In the genomic region with DNA sequence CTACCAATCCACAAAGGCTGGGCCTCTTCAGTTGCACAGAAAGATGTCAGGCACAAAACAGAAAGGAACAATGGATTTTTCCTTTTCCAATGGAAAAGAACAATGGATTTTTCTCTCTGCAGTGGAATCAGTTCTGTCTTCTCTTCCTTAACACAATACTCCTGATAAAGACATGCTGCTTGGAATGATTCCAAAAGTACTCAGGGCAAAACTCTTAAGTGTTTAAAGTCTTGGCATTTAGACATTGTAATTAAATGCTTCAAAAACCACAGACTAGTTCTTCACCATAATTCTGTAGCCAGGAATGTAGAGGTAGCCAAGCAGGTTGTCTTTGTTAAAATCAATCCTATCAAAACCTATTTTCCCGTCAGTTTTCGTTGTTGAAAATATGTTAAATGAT, we compare ENCODE assay signal across 14 cellular contexts. TPM values are rescaled to one million over a fixed set of nuclear protein-coding genes. Genes with fewer than 3 reads are reported as not detected.
A peak's percentile ranks its signal among the peaks of the same experiment; 100 is the strongest.
DNase-seq lines count a peak whose midpoint lies in the region; ATAC-seq, FAIRE-seq and TF ChIP-seq lines count a peak whose summit lies in the region.
"Had no signal": no experiment of that assay in that cellular context is flagged by ENCODE, and none has a peak within 500 bp of the region (broad histone marks: within the 10 kb centered on the region; RNA-seq: fewer than 3 reads in every experiment).

No MANE protein-coding gene starts in this region.

- peaks cover 4% of the 10 kb centered on the region for H3K79me2 ChIP-seq in astrocyte (ENCODE audit: insufficient read depth, low read length)

- H3K36me3 Mint-ChIP-seq in astrocyte (ENCODE audit: low read depth, unreplicated experiment), result peaks cover 9% of the 10 kb centered on the region
- peaks cover 33% of the 10 kb centered on the region for H3K36me3 Mint-ChIP-seq in activated T-helper 2 cell treated with anti-CD3 and anti-CD28 coated beads, Interferon-gamma antibody, Interleukin-2, Interleukin-4, amounts not matched to agents 10 μg/mL and 5 μg/mL and 100 μg/mL, durations not matched to agents 14 hours and 24 hours and 36 hours (ENCODE audit: low read depth)

- H3K27me3 ChIP-seq in astrocyte (ENCODE audit: insufficient read depth, low read length), result no peaks in the 10 kb centered on the region

- H2AFZ ChIP-seq in astrocyte (ENCODE audit: low read depth, low read length), result no peak overlapping the region

- intact Hi-C loops in kidney (cut with DNase I), result no loop called here
- intact Hi-C loops in activated T-helper 2 cell treated with anti-CD3 and anti-CD28 coated beads, Interferon-gamma antibody, Interleukin-2, Interleukin-4, amounts not matched to agents 10 μg/mL and 5 μg/mL and 100 μg/mL, durations not matched to agents 14 hours and 24 hours and 36 hours (cut with micrococcal nuclease), result no loop called here

- DNase-seq in A172 (ENCODE audit: low spot score), result peak; percentile 36
- peak; percentile 52 for DNase-seq in HT-29 (ENCODE audit: low spot score)
- DNase-seq in astrocyte (ENCODE audit: low read depth), result peak; percentile 84
- DNase-seq in kidney, result no peak
- no peak for DNase-seq in T-helper 9 cell
- no peak for DNase-seq in activated T-helper 2 cell treated with anti-CD3 and anti-CD28 coated beads, Interferon-gamma antibody, Interleukin-2, Interleukin-4, amounts not matched to agents 10 μg/mL and 5 μg/mL and 100 μg/mL, durations not matched to agents 14 hours and 24 hours and 36 hours (ENCODE audit: low spot score)
- DNase-seq: C1 segment of cervical spinal cord; NK-92 treated with Interleukin-12 subunit alpha and Interleukin-12 subunit beta, amount 100 ng/mL, for 24 hours; posterior cingulate gyrus had no signal

- no peak overlapping the region for H3K27ac ChIP-seq in astrocyte (ENCODE audit: low read depth, low read length)
- H3K27ac ChIP-seq in kidney (ENCODE audit: low read depth in 2 of 2, low read length in 2 of 2), result peak overlapping the region; percentile 19 to 57

- H3K4me1 Mint-ChIP-seq in astrocyte (ENCODE audit: low read depth, unreplicated experiment), result peaks cover 31% of the 10 kb centered on the region
- peaks cover 32% of the 10 kb centered on the region for H3K4me1 Mint-ChIP-seq in activated T-helper 2 cell treated with anti-CD3 and anti-CD28 coated beads, Interferon-gamma antibody, Interleukin-2, Interleukin-4, amounts not matched to agents 10 μg/mL and 5 μg/mL and 100 μg/mL, durations not matched to agents 14 hours and 24 hours and 36 hours (ENCODE audit: low read depth)

- no peaks in the 10 kb centered on the region for H3K27me3 Mint-ChIP-seq in astrocyte (ENCODE audit: low read depth, unreplicated experiment)
- H3K27me3 Mint-ChIP-seq in activated T-helper 2 cell treated with anti-CD3 and anti-CD28 coated beads, Interferon-gamma antibody, Interleukin-2, Interleukin-4, amounts not matched to agents 10 μg/mL and 5 μg/mL and 100 μg/mL, durations not matched to agents 14 hours and 24 hours and 36 hours (ENCODE audit: low read depth), result no peaks in the 10 kb centered on the region
- H3K27me3 Mint-ChIP-seq: dendritic cell treated with granulocyte-macrophage colony-stimulating factor and Interleukin-4, amounts not matched to agents 40 ng/mL and 50 ng/mL, for 4 days had no signal

- H3K27ac Mint-ChIP-seq in astrocyte (ENCODE audit: unreplicated experiment), result peak overlapping the region; percentile 74
- H3K27ac Mint-ChIP-seq in activated T-helper 2 cell treated with anti-CD3 and anti-CD28 coated beads, Interferon-gamma antibody, Interleukin-2, Interleukin-4, amounts not matched to agents 10 μg/mL and 5 μg/mL and 100 μg/mL, durations not matched to agents 14 hours and 24 hours and 36 hours, result no peak overlapping the region

- H3K4me3 ChIP-seq in astrocyte (ENCODE audit: insufficient read depth, low read depth, low read length) (no peak overlapping the region), kidney (ENCODE audit: low read length in 2 of 2) (no peak overlapping the region)

- H3K9me3 ChIP-seq in astrocyte (ENCODE audit: insufficient read depth, low read depth, low read length), result no peaks in the 10 kb centered on the region
- H3K9me3 ChIP-seq in kidney (ENCODE audit: control insufficient read depth in 1 of 2, low read length in 2 of 2), result no peaks in the 10 kb centered on the region

- H3K9ac ChIP-seq in astrocyte (ENCODE audit: low read length) (no peak overlapping the region), kidney (ENCODE audit: low read length in 2 of 2) (peak overlapping the region in 1 of 2 donors; percentile 34)

- no peak overlapping the region for H3K4me3 Mint-ChIP-seq in astrocyte (ENCODE audit: unreplicated experiment)
- H3K4me3 Mint-ChIP-seq in activated T-helper 2 cell treated with anti-CD3 and anti-CD28 coated beads, Interferon-gamma antibody, Interleukin-2, Interleukin-4, amounts not matched to agents 10 μg/mL and 5 μg/mL and 100 μg/mL, durations not matched to agents 14 hours and 24 hours and 36 hours (ENCODE audit: low read depth), result no peak overlapping the region
- H3K4me3 Mint-ChIP-seq: dendritic cell treated with granulocyte-macrophage colony-stimulating factor and Interleukin-4, amounts not matched to agents 40 ng/mL and 50 ng/mL, for 4 days had no signal

- H3K36me3 ChIP-seq in astrocyte (ENCODE audit: insufficient read depth, low read length) (peaks cover 12% of the 10 kb centered on the region), kidney (ENCODE audit: control insufficient read depth in 1 of 2, insufficient read depth in 2 of 2, low read length in 2 of 2) (peaks cover 3 to 4% of the 10 kb centered on the region in 2 donors)

- H4K20me1 ChIP-seq in astrocyte (ENCODE audit: insufficient read depth, low read length), result peaks cover 5% of the 10 kb centered on the region

- H3K9me3 Mint-ChIP-seq in astrocyte (ENCODE audit: unreplicated experiment), result no peaks in the 10 kb centered on the region
- H3K9me3 Mint-ChIP-seq in activated T-helper 2 cell treated with anti-CD3 and anti-CD28 coated beads, Interferon-gamma antibody, Interleukin-2, Interleukin-4, amounts not matched to agents 10 μg/mL and 5 μg/mL and 100 μg/mL, durations not matched to agents 14 hours and 24 hours and 36 hours, result no peaks in the 10 kb centered on the region
- H3K9me3 Mint-ChIP-seq: dendritic cell treated with granulocyte-macrophage colony-stimulating factor and Interleukin-4, amounts not matched to agents 40 ng/mL and 50 ng/mL, for 4 days had no signal

- H3K4me2 ChIP-seq in astrocyte (ENCODE audit: low read length), result peak overlapping the region; percentile 21

- ATAC-seq in GM18858 (IDR thresholded peaks at IDR 0.05; ENCODE audit: unreplicated experiment) (no peak), HG03521 (IDR thresholded peaks at IDR 0.05; ENCODE audit: unreplicated experiment) (no peak)

- TF ChIP-seq CTCF in astrocyte (IDR thresholded peaks at IDR 0.05; ENCODE audit: insufficient read depth, low read depth, low read length) (no peak), kidney (IDR thresholded peaks at IDR 0.05; ENCODE audit: borderline replicate concordance, extremely low read depth, insufficient read depth) (no peak)

- FAIRE-seq in astrocyte (lab: Jason Lieb, UNC) (peak; percentile 52), kidney (lab: Jason Lieb, UNC) (peak; percentile 71)
- FAIRE-seq: GM12891, TTC549 had no signal

- peaks cover 9% of the 10 kb centered on the region for H3K4me1 ChIP-seq in astrocyte (ENCODE audit: insufficient read depth, low read length)
- peaks cover 15 to 32% of the 10 kb centered on the region in 2 donors for H3K4me1 ChIP-seq in kidney (ENCODE audit: control insufficient read depth in 1 of 2, insufficient read depth in 1 of 2, low read depth in 1 of 2, low read length in 2 of 2)

RNA-seq across cellular contexts. Expression of a gene that starts 46.8 kb away (rescaled TPM):
- not detected in 2 replicates for total RNA-seq in A172 (2014; rRNA removed; shearing (Covaris generic))
- 0.13 and 1.2 TPM in 2 replicates for total RNA-seq in HT-29 (2014; rRNA removed; shearing (Covaris generic))
- total RNA-seq in astrocyte (1.7 and 2.2 TPM in 2 replicates), kidney (3.7 TPM)
- not detected for polyA plus RNA-seq in kidney (ENCODE audit: insufficient read depth, low read depth, low replicate concordance)
- 0.84 and 1.6 TPM in 2 replicates for total RNA-seq in activated T-helper 2 cell treated with anti-CD3 and anti-CD28 coated beads, Interferon-gamma antibody, Interleukin-2, Interleukin-4, amounts not matched to agents 10 μg/mL and 5 μg/mL and 100 μg/mL, durations not matched to agents 14 hours and 24 hours and 36 hours

RNA-seq across cellular contexts. Expression of a gene that starts 47.4 kb away (rescaled TPM):
- 32.6 and 33.0 TPM in 2 replicates for total RNA-seq in A172 (2014; rRNA removed; shearing (Covaris generic))
- total RNA-seq in HT-29 (2014; rRNA removed; shearing (Covaris generic)), result 6.8 and 10.0 TPM in 2 replicates
- total RNA-seq in astrocyte (38.8 and 39.1 TPM in 2 replicates), kidney (65.8 TPM)
- polyA plus RNA-seq in kidney (ENCODE audit: insufficient read depth, low read depth, low replicate concordance), result 16.6 TPM
- total RNA-seq in activated T-helper 2 cell treated with anti-CD3 and anti-CD28 coated beads, Interferon-gamma antibody, Interleukin-2, Interleukin-4, amounts not matched to agents 10 μg/mL and 5 μg/mL and 100 μg/mL, durations not matched to agents 14 hours and 24 hours and 36 hours, result 27.1 and 27.7 TPM in 2 replicates

RNA-seq across cellular contexts. Expression of a gene that starts 47.6 kb away (rescaled TPM):
- 51.7 and 64.7 TPM in 2 replicates for total RNA-seq in A172 (2014; rRNA removed; shearing (Covaris generic))
- 7.6 and 8.1 TPM in 2 replicates for total RNA-seq in HT-29 (2014; rRNA removed; shearing (Covaris generic))
- total RNA-seq in astrocyte (39.9 and 40.5 TPM in 2 replicates), kidney (26.1 TPM)
- polyA plus RNA-seq in kidney (ENCODE audit: insufficient read depth, low read depth, low replicate concordance), result 60.3 TPM
- total RNA-seq in activated T-helper 2 cell treated with anti-CD3 and anti-CD28 coated beads, Interferon-gamma antibody, Interleukin-2, Interleukin-4, amounts not matched to agents 10 μg/mL and 5 μg/mL and 100 μg/mL, durations not matched to agents 14 hours and 24 hours and 36 hours, result 20.7 and 23.1 TPM in 2 replicates

Comparison
In these comparisons a context has a peak if more than half of its experiments do, and no peak if none do; other contexts are left out.
1. DNase-seq: peak in A172 (single experiment), HT-29 (single experiment) and astrocyte (single experiment); none in kidney (single experiment), T-helper 9 cell (single experiment) and activated T-helper 2 cell treated with anti-CD3 and anti-CD28 coated beads, Interferon-gamma antibody, Interleukin-2, Interleukin-4, amounts not matched to agents 10 μg/mL and 5 μg/mL and 100 μg/mL, durations not matched to agents 14 hours and 24 hours and 36 hours (single experiment).